10 cellular contexts compared by ENCODE assay signal in the genomic region with DNA sequence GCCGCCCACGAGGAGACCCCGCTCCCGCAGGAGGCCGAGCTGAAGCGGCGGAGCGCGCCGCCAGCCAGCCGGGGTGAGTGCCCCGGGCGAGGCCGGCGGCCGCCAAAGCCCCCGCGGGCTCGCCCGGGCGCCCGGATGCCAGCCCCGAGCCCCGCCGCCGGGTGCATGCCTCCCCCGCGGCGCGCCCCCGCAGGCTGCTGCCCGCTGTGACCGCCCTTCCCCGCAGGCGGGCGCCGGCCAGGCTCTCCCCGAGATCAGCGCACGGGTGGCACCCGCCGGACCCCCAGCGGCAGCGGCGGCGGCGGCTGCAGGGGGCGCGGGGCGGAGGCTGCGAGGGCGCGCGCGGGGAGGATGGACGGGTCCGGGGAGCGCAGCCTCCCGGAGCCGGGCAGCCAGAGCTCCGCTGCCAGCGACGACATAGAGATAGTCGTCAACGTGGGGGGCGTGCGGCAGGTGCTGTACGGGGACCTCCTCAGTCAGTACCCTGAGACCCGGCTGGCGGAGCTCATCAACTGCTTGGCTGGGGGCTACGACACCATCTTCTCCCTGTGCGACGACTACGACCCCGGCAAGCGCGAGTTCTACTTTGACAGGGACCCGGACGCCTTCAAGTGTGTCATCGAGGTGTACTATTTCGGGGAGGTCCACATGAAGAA. TPM values are rescaled to one million over a fixed set of nuclear protein-coding genes. Genes with fewer than 3 reads are reported as not detected.
A peak's percentile ranks its signal among the peaks of the same experiment; 100 is the strongest.
DNase-seq lines count a peak whose midpoint lies in the region; ATAC-seq and TF ChIP-seq lines count a peak whose summit lies in the region.
"Had no signal": no experiment of that assay in that cellular context is flagged by ENCODE, and none has a peak within 500 bp of the region (broad histone marks: within the 10 kb centered on the region; RNA-seq: fewer than 3 reads in every experiment).

No MANE protein-coding gene starts in this region.

- H3K27me3 ChIP-seq in kidney epithelial cell (ENCODE audit: control insufficient read depth, insufficient read depth, low read length) (peaks cover 50% of the 10 kb centered on the region), stomach smooth muscle (ENCODE audit: control insufficient read depth in 1 of 2, insufficient read depth in 2 of 2, low read length in 2 of 2) (peaks cover 14 to 15% of the 10 kb centered on the region in 2 donors)

- H3K27me3 Mint-ChIP-seq in chondrocyte (ENCODE audit: low read depth), result peaks cover 20% of the 10 kb centered on the region

- H3K4me3 ChIP-seq in kidney epithelial cell (ENCODE audit: low read depth, low read length), result peak overlapping the region; percentile 19
- H3K4me3 ChIP-seq in stomach smooth muscle (ENCODE audit: low read length in 2 of 2), result peak overlapping the region; percentile 40 to 71

- no peaks in the 10 kb centered on the region for H3K9me3 Mint-ChIP-seq in chondrocyte (ENCODE audit: low read depth)

- no peaks in the 10 kb centered on the region for H3K36me3 ChIP-seq in kidney epithelial cell (ENCODE audit: control insufficient read depth, insufficient read depth, low read length)
- no peaks in the 10 kb centered on the region for H3K36me3 ChIP-seq in stomach smooth muscle (ENCODE audit: control insufficient read depth in 2 of 2, insufficient read depth in 2 of 2, low read length in 2 of 2)

- peaks cover 6% of the 10 kb centered on the region for H3K4me1 Mint-ChIP-seq in chondrocyte (ENCODE audit: low read depth)

- H3K9me3 ChIP-seq in stomach smooth muscle (ENCODE audit: control insufficient read depth in 2 of 2, low read length in 2 of 2), result no peaks in the 10 kb centered on the region

- H3K27ac ChIP-seq in stomach smooth muscle (ENCODE audit: low read length), result no peak overlapping the region

- no peak overlapping the region for H3K27ac Mint-ChIP-seq in chondrocyte (ENCODE audit: unreplicated experiment)

- DNase-seq in NCI-H82 (lab: John Stamatoyannopoulos, UW) (peak; percentile 28), NCI-H82 treated with DMSO at 0.1 percent for 48 hours (lab: John Stamatoyannopoulos, UW; ENCODE audit: unreplicated experiment) (no peak), chondrocyte (ENCODE audit: low spot score) (peak; percentile 89), kidney epithelial cell (ENCODE audit: low read depth) (no peak), CD1c-positive myeloid dendritic cell (ENCODE audit: extremely low spot score) (no peak)
- DNase-seq: activated CD4-positive, alpha-beta T cell treated with anti-CD3 and anti-CD28 coated beads, Interleukin-2, amount 50 U/mL, for 1 hour; MM.1S had no signal

- TF ChIP-seq CTCF in chondrocyte (IDR thresholded peaks at IDR 0.05), result no peak
- TF ChIP-seq CTCF in kidney epithelial cell (IDR thresholded peaks at IDR 0.05; ENCODE audit: insufficient read depth, low read length, poor library complexity, severe bottlenecking), result no peak

- peaks cover 20% of the 10 kb centered on the region for H3K4me1 ChIP-seq in stomach smooth muscle (ENCODE audit: control insufficient read depth, insufficient read depth, low read length)

- H3K36me3 Mint-ChIP-seq in chondrocyte (ENCODE audit: low read depth), result no peaks in the 10 kb centered on the region

- H3K4me3 Mint-ChIP-seq in chondrocyte (ENCODE audit: unreplicated experiment), result peak overlapping the region; percentile 53

- ATAC-seq in HG03432 (IDR thresholded peaks at IDR 0.05; ENCODE audit: unreplicated experiment), result no peak
- no peak for ATAC-seq in HG03159 (IDR thresholded peaks at IDR 0.05; ENCODE audit: unreplicated experiment)

- H3K9ac ChIP-seq in stomach smooth muscle (ENCODE audit: low read length in 2 of 2), result peak overlapping the region in 1 of 2 donors; percentile 15

RNA-seq across cellular contexts. Expression of a gene that starts 0.5 kb away (rescaled TPM):
- not detected in 3 replicates for total RNA-seq in chondrocyte
- total RNA-seq in kidney epithelial cell, result 3.1 TPM in 2 replicates

Comparison
In these comparisons a context has a peak if more than half of its experiments do, and no peak if none do; other contexts are left out.
1. DNase-seq: peak in NCI-H82 (single experiment) and chondrocyte (single experiment); none in NCI-H82 treated with DMSO at 0.1 percent for 48 hours (single experiment), kidney epithelial cell (single experiment) and CD1c-positive myeloid dendritic cell (single experiment).